16 cellular contexts compared by ENCODE assay signal in genomic region chr3:88936837-88937236, GRCh38.
"Had no signal": no experiment of that assay in that cellular context is flagged by ENCODE, and none has a peak within 500 bp of the region (broad histone marks: within the 10 kb centered on the region; RNA-seq: fewer than 3 reads in every experiment).

No MANE protein-coding gene starts in this region.

- ATAC-seq: activated T-cell treated with anti-CD3 and anti-CD28 coated beads, Interleukin-2, amount 50 U/mL, for 72 hours; gastrocnemius medialis; heart left ventricle; left ventricle myocardium superior; right cardiac atrium had no signal

- DNase-seq: activated CD4-positive, CD25-positive, alpha-beta regulatory T cell treated with anti-CD3 and anti-CD28 coated beads, Interleukin-2, amount 50 U/mL, for 72 hours; activated CD8-positive, alpha-beta memory T cell treated with anti-CD3 and anti-CD28 coated beads for 24 hours; activated effector memory CD4-positive, alpha-beta T cell treated with anti-CD3 and anti-CD28 coated beads, Interleukin-2, amount 50 U/mL, for 16 hours; activated naive CD4-positive, alpha-beta T cell treated with anti-CD3 and anti-CD28 coated beads, Interleukin-2, amount 50 U/mL, for 16 hours; activated T-cell treated with anti-CD3 and anti-CD28 coated beads, Interleukin-2, amount 50 U/mL, for 72 hours; cerebellar nuclear complex; cortex of kidney; effector CD4-positive, alpha-beta T cell; gastrocnemius medialis; heart left ventricle; left ventricle myocardium superior; right cardiac atrium; stimulated activated CD4-positive, alpha-beta T cell treated with anti-CD3 and anti-CD28 coated beads, Interleukin-2, amount 100 ng/mL, for 24 hours; stimulated activated naive CD4-positive, alpha-beta T cell treated with Interleukin-2 at 50 U/mL for 16 hours; substantia nigra; T1000 had no signal
